Comparison of ENCODE assay signal across 1 cellular context in the genomic region with DNA sequence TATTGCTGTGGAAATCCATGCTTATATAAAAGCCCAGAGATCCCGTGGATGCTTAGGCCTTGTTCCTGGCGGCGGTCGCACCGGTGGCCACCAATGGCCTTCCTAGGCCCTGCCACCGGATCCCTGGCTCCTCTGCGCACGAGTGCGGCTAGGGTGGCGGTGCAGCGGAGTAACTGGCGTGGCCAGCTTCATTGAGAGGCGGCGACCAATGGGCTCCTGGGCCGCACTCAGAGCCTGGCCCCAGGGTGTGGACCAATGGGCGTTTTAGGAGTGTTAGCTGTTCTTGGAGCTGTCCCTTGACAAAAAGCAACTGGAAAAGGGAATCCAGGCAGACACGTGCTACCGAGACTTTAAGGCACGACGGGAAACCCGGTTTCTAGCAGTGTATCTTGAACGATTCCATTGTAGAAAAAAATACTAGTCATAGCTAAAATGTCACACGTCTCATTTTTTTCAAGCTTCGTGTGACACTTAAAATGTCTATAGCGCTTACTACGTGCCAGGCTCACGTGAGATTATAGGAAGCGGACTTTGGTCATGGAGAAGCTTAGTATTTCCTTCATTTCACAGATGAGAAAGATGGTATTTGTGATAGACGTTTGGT.
TF ChIP-seq lines count a peak whose summit lies in the region.

No MANE protein-coding gene starts in this region.

TF ChIP-seq in HepG2, 621 proteins besides CTCF, POLR2A, EP300 and RAD21 (continued from another document and continues in another):
- TF ChIP-seq, protein P1, sequence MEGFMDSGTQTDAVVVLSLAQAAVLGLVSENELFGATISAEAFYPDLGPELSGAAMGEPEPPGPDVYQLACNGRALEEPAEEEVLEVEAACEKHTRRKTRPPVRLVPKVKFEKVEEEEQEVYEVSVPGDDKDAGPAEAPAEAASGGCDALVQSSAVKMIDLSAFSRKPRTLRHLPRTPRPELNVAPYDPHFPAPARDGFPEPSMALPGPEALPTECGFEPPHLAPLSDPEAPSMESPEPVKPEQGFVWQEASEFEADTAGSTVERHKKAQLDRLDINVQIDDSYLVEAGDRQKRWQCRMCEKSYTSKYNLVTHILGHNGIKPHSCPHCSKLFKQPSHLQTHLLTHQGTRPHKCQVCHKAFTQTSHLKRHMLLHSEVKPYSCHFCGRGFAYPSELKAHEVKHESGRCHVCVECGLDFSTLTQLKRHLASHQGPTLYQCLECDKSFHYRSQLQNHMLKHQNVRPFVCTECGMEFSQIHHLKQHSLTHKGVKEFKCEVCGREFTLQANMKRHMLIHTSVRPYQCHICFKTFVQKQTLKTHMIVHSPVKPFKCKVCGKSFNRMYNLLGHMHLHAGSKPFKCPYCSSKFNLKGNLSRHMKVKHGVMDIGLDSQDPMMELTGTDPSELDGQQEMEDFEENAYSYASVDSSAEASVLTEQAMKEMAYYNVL (CRISPR knock-in tag; IDR thresholded peaks at IDR 0.05; ENCODE audit: borderline replicate concordance) = no peak
- TF ChIP-seq KLF13 (CRISPR knock-in tag; IDR thresholded peaks at IDR 0.05) = no peak
- no peak for TF ChIP-seq FOXA1 (IDR thresholded peaks at IDR 0.05)
- 0 out of 2 replicates have a peak, but pooled peaks have one; percentile 2 for TF ChIP-seq FOXA1 (CRISPR knock-in tag; IDR thresholded peaks at IDR 0.05)
- TF ChIP-seq NR2F2 (IDR thresholded peaks at IDR 0.05; ENCODE audit: borderline replicate concordance, low read depth) = no peak
- TF ChIP-seq ZNF776 (CRISPR knock-in tag; IDR thresholded peaks at IDR 0.05) = no peak
- TF ChIP-seq, protein P2, sequence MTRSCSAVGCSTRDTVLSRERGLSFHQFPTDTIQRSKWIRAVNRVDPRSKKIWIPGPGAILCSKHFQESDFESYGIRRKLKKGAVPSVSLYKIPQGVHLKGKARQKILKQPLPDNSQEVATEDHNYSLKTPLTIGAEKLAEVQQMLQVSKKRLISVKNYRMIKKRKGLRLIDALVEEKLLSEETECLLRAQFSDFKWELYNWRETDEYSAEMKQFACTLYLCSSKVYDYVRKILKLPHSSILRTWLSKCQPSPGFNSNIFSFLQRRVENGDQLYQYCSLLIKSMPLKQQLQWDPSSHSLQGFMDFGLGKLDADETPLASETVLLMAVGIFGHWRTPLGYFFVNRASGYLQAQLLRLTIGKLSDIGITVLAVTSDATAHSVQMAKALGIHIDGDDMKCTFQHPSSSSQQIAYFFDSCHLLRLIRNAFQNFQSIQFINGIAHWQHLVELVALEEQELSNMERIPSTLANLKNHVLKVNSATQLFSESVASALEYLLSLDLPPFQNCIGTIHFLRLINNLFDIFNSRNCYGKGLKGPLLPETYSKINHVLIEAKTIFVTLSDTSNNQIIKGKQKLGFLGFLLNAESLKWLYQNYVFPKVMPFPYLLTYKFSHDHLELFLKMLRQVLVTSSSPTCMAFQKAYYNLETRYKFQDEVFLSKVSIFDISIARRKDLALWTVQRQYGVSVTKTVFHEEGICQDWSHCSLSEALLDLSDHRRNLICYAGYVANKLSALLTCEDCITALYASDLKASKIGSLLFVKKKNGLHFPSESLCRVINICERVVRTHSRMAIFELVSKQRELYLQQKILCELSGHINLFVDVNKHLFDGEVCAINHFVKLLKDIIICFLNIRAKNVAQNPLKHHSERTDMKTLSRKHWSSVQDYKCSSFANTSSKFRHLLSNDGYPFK (CRISPR knock-in tag; IDR thresholded peaks at IDR 0.05; ENCODE audit: borderline replicate concordance) = no peak
- TF ChIP-seq LRRFIP1 (CRISPR knock-in tag; conservative IDR thresholded peaks at IDR 0.05) = no peak
- TF ChIP-seq DPF2 (CRISPR knock-in tag; IDR thresholded peaks at IDR 0.05; ENCODE audit: borderline replicate concordance, low read depth) = no peak
- no peak for TF ChIP-seq NBN (conservative IDR thresholded peaks at IDR 0.05)
- TF ChIP-seq KLF9 (CRISPR knock-in tag; IDR thresholded peaks at IDR 0.05; ENCODE audit: low read depth) = no peak
- TF ChIP-seq, protein P3, sequence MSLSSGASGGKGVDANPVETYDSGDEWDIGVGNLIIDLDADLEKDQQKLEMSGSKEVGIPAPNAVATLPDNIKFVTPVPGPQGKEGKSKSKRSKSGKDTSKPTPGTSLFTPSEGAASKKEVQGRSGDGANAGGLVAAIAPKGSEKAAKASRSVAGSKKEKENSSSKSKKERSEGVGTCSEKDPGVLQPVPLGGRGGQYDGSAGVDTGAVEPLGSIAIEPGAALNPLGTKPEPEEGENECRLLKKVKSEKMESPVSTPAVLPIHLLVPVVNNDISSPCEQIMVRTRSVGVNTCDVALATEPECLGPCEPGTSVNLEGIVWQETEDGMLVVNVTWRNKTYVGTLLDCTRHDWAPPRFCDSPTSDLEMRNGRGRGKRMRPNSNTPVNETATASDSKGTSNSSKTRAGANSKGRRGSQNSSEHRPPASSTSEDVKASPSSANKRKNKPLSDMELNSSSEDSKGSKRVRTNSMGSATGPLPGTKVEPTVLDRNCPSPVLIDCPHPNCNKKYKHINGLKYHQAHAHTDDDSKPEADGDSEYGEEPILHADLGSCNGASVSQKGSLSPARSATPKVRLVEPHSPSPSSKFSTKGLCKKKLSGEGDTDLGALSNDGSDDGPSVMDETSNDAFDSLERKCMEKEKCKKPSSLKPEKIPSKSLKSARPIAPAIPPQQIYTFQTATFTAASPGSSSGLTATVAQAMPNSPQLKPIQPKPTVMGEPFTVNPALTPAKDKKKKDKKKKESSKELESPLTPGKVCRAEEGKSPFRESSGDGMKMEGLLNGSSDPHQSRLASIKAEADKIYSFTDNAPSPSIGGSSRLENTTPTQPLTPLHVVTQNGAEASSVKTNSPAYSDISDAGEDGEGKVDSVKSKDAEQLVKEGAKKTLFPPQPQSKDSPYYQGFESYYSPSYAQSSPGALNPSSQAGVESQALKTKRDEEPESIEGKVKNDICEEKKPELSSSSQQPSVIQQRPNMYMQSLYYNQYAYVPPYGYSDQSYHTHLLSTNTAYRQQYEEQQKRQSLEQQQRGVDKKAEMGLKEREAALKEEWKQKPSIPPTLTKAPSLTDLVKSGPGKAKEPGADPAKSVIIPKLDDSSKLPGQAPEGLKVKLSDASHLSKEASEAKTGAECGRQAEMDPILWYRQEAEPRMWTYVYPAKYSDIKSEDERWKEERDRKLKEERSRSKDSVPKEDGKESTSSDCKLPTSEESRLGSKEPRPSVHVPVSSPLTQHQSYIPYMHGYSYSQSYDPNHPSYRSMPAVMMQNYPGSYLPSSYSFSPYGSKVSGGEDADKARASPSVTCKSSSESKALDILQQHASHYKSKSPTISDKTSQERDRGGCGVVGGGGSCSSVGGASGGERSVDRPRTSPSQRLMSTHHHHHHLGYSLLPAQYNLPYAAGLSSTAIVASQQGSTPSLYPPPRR (CRISPR knock-in tag; IDR thresholded peaks at IDR 0.05; ENCODE audit: borderline replicate concordance) = 0 out of 2 replicates have a peak, but pooled peaks have one; percentile 38
- TF ChIP-seq ZNF639 (CRISPR knock-in tag; conservative IDR thresholded peaks at IDR 0.05) = no peak
- no peak for TF ChIP-seq ELF3 (CRISPR knock-in tag; IDR thresholded peaks at IDR 0.05)
- TF ChIP-seq HOXA3 (CRISPR knock-in tag; IDR thresholded peaks at IDR 0.05) = no peak
- no peak for TF ChIP-seq MLLT10 (CRISPR knock-in tag; IDR thresholded peaks at IDR 0.05)
- TF ChIP-seq RFX3 (CRISPR knock-in tag; IDR thresholded peaks at IDR 0.05) = no peak
- TF ChIP-seq CENPT (CRISPR knock-in tag; IDR thresholded peaks at IDR 0.05; ENCODE audit: low read depth) = no peak
- TF ChIP-seq ZNF709 (CRISPR knock-in tag; IDR thresholded peaks at IDR 0.05) = peak; percentile 35; the same call in 1 of the 2 replicates
- TF ChIP-seq GATAD1 (CRISPR knock-in tag; IDR thresholded peaks at IDR 0.05) = no peak
- no peak for TF ChIP-seq FUBP1 (CRISPR knock-in tag; IDR thresholded peaks at IDR 0.05; ENCODE audit: borderline replicate concordance)
- no peak for TF ChIP-seq ZNF724P (CRISPR knock-in tag; IDR thresholded peaks at IDR 0.05; ENCODE audit: borderline replicate concordance)
- TF ChIP-seq BCL3 (CRISPR knock-in tag; IDR thresholded peaks at IDR 0.05) = no peak; the same call in 1 of the 2 replicates
- TF ChIP-seq, protein P4, sequence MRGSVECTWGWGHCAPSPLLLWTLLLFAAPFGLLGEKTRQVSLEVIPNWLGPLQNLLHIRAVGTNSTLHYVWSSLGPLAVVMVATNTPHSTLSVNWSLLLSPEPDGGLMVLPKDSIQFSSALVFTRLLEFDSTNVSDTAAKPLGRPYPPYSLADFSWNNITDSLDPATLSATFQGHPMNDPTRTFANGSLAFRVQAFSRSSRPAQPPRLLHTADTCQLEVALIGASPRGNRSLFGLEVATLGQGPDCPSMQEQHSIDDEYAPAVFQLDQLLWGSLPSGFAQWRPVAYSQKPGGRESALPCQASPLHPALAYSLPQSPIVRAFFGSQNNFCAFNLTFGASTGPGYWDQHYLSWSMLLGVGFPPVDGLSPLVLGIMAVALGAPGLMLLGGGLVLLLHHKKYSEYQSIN (CRISPR knock-in tag; IDR thresholded peaks at IDR 0.05; ENCODE audit: borderline replicate concordance) = no peak
- TF ChIP-seq TIGD3 (CRISPR knock-in tag; IDR thresholded peaks at IDR 0.05; ENCODE audit: borderline replicate concordance) = no peak
- no peak for TF ChIP-seq FOXK1 (CRISPR knock-in tag; IDR thresholded peaks at IDR 0.05; ENCODE audit: borderline replicate concordance, low read depth)
- TF ChIP-seq, protein P5, sequence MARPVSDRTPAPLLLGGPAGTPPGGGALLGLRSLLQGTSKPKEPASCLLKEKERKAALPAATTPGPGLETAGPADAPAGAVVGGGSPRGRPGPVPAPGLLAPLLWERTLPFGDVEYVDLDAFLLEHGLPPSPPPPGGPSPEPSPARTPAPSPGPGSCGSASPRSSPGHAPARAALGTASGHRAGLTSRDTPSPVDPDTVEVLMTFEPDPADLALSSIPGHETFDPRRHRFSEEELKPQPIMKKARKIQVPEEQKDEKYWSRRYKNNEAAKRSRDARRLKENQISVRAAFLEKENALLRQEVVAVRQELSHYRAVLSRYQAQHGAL (CRISPR knock-in tag; IDR thresholded peaks at IDR 0.05; ENCODE audit: not compliant biosample characterization) = no peak
- TF ChIP-seq ZBTB26 (CRISPR knock-in tag; IDR thresholded peaks at IDR 0.05; ENCODE audit: borderline replicate concordance) = 0 out of 2 replicates have a peak, but pooled peaks have one; percentile 34
- no peak for TF ChIP-seq ZKSCAN1 (IDR thresholded peaks at IDR 0.05; ENCODE audit: low read length)
- TF ChIP-seq ZNF605 (CRISPR knock-in tag; IDR thresholded peaks at IDR 0.05) = 0 out of 2 replicates have a peak, but pooled peaks have one; percentile 41
